ENCODE assay signal across 1 cellular context in the genomic region with DNA sequence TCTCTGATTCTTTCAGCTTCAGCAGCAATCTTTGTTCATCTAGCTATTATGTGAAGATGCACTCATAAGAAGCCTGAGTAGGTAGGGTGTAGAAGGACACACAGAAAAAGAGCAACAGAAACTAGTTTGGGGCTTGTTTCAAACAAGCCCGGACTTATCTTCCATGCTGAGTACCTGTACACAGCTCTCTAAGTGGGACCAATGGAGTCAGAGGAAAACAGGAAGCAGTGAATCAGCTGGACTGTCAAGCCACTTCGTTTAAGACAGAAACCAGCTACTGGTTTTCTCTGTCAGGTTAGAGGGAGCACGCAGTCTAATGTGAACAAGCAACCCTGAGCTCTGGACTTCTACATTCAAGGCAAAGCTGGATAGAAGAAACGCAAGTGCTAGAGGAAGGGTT.
A peak's percentile ranks its signal among the peaks of the same experiment; 100 is the strongest.
TF ChIP-seq lines count a peak whose summit lies in the region.

No MANE protein-coding gene starts in this region.

TF ChIP-seq in endothelial cell of umbilical vein, 7 proteins besides CTCF, POLR2A, EP300 and RAD21:
- TF ChIP-seq MYC (IDR thresholded peaks at IDR 0.05; ENCODE audit: low read depth, low read length) = no peak
- TF ChIP-seq EZH2 (IDR thresholded peaks at IDR 0.05; ENCODE audit: borderline replicate concordance, low read depth, low read length, severe bottlenecking) = no peak
- no peak for TF ChIP-seq GATA2 (IDR thresholded peaks at IDR 0.05; ENCODE audit: insufficient read depth, insufficient read length, low read depth, low read length)
- no peak for TF ChIP-seq JUN (IDR thresholded peaks at IDR 0.05; ENCODE audit: borderline replicate concordance, insufficient read depth, insufficient read length, low read depth)
- TF ChIP-seq POLR2AphosphoS5 (IDR thresholded peaks at IDR 0.05; ENCODE audit: insufficient read depth, low read depth, low read length) = peak; percentile 35
- TF ChIP-seq FOS (IDR thresholded peaks at IDR 0.05; ENCODE audit: borderline replicate concordance, insufficient read depth, low read length) = peak; percentile 48
